ENCODE assay signal across 32 cellular contexts in genomic region chr7:134089446-134089845, GRCh38. TPM values are rescaled to one million over a fixed set of nuclear protein-coding genes. Genes with fewer than 3 reads are reported as not detected.
DNase-seq lines count a peak whose midpoint lies in the region; ATAC-seq, FAIRE-seq and TF ChIP-seq lines count a peak whose summit lies in the region.
"Had no signal": no experiment of that assay in that cellular context is flagged by ENCODE, and none has a peak within 500 bp of the region (broad histone marks: within the 10 kb centered on the region; RNA-seq: fewer than 3 reads in every experiment).

No MANE protein-coding gene starts in this region.

- no peak overlapping the region for H2BK5ac ChIP-seq in neuronal stem cell (ENCODE audit: low read length)

- H3K79me2 ChIP-seq in HepG2 (ENCODE audit: insufficient read depth, low read length), result no peaks in the 10 kb centered on the region
- H3K79me2 ChIP-seq in K562 (ENCODE audit: control insufficient read depth, insufficient read depth, low read length), result no peaks in the 10 kb centered on the region

- H3K27me3 ChIP-seq in HepG2 (ENCODE audit: control insufficient read depth in 1 of 2, insufficient read depth in 2 of 2, low read length in 2 of 2), result no peaks in the 10 kb centered on the region
- H3K27me3 ChIP-seq in right lobe of liver, result no peaks in the 10 kb centered on the region
- H3K27me3 ChIP-seq in K562 (ENCODE audit: control insufficient read depth in 2 of 2, insufficient read depth in 2 of 2, low read length in 2 of 2), result no peaks in the 10 kb centered on the region
- no peaks in the 10 kb centered on the region for H3K27me3 ChIP-seq in neuronal stem cell (ENCODE audit: control insufficient read depth in 3 of 3, insufficient read depth in 3 of 3, low read depth in 1 of 3, low read length in 3 of 3)
- H3K27me3 ChIP-seq: BLaER1, esophagus squamous epithelium, heart right ventricle, ovary had no signal

- H3K9me3 ChIP-seq in HepG2 (ENCODE audit: low read length) (peaks cover 60% of the 10 kb centered on the region), right lobe of liver (no peaks in the 10 kb centered on the region), K562 (replicated peaks; ENCODE audit: control insufficient read depth, insufficient read depth, low read depth, low read length) (peaks cover 12% of the 10 kb centered on the region), neuronal stem cell (replicated peaks in 1 of 2; ENCODE audit: control insufficient read depth in 2 of 2, insufficient read depth in 1 of 2, low read depth in 1 of 2, low read length in 2 of 2) (peaks cover 5 to 22% of the 10 kb centered on the region in 2 donors)
- H3K9me3 ChIP-seq: ovary had no signal

- 47% methylated on average over 4 of the region's 4 CpGs for WGBS in HepG2 (ENCODE audit: low lambda C conversion rate)
- WGBS in right lobe of liver (ENCODE audit: insufficient coverage, low coverage, low lambda C conversion rate, missing lambda C conversion rate), result 68% methylated on average over 3 of the region's 4 CpGs
- 40% methylated on average over 4 of the region's 4 CpGs for WGBS in K562 (ENCODE audit: insufficient coverage, low coverage, missing lambda C conversion rate)
- WGBS in neuronal stem cell (ENCODE audit: extremely low coverage in 2 of 2, insufficient read length in 2 of 2, insufficient replicate concordance in 1 of 2), 2 donors, result no CpG with 5 or more reads among the region's 4 CpGs

- H2AFZ ChIP-seq in HepG2 (ENCODE audit: low read length) (no peak overlapping the region), K562 (ENCODE audit: low read depth, low read length) (no peak overlapping the region), neuronal stem cell (ENCODE audit: low read length) (no peak overlapping the region)
- H2AFZ ChIP-seq: PC-9 had no signal

- H4K20me1 ChIP-seq in HepG2 (ENCODE audit: insufficient read depth, low read length), result no peaks in the 10 kb centered on the region
- H4K20me1 ChIP-seq in K562 (replicated peaks; ENCODE audit: control insufficient read depth, insufficient read depth, low read length), result no peaks in the 10 kb centered on the region
- H4K20me1 ChIP-seq: BLaER1 had no signal

- no peak overlapping the region for H2BK15ac ChIP-seq in neuronal stem cell (ENCODE audit: low read length)

- H3K79me1 ChIP-seq in neuronal stem cell (ENCODE audit: low read depth, low read length), result no peaks in the 10 kb centered on the region

- no peak overlapping the region for H3K14ac ChIP-seq in neuronal stem cell (ENCODE audit: low read length)

- no peak overlapping the region for H3K4ac ChIP-seq in neuronal stem cell (ENCODE audit: low read length)

- H3K9ac ChIP-seq in HepG2 (ENCODE audit: insufficient read depth, low read depth, low read length) (no peak overlapping the region), K562 (ENCODE audit: insufficient read depth in 1 of 2, low read depth in 2 of 2, low read length in 2 of 2) (no peak overlapping the region), neuronal stem cell (ENCODE audit: low read depth, low read length, poor library complexity) (no peak overlapping the region)
- H3K9ac ChIP-seq: BLaER1, KMS-11 had no signal

- no peaks in the 10 kb centered on the region for H3K9me1 ChIP-seq in K562 (ENCODE audit: control insufficient read depth, insufficient read depth, low read length)

- CTCF ChIA-PET in HepG2 (lab: Yijun Ruan, JAX; ENCODE audit: low intra/inter-chr PET ratio, low total read pairs) (no interaction called here), K562 (lab: Yijun Ruan, JAX; ENCODE audit: low intra/inter-chr PET ratio) (no interaction called here)

- intact Hi-C loops in HepG2 (cut with micrococcal nuclease; ENCODE audit: unreplicated experiment), result no loop called here
- intact Hi-C loops in right lobe of liver (cut with DNase I), result no loop called here
- intact Hi-C loops in K562 (cut with micrococcal nuclease), result no loop called here

- H3K18ac ChIP-seq in neuronal stem cell (ENCODE audit: low read length), result no peak overlapping the region

- H3K4me1 ChIP-seq in HepG2 (ENCODE audit: insufficient read depth, low read length), result no peaks in the 10 kb centered on the region
- H3K4me1 ChIP-seq in right lobe of liver, result no peaks in the 10 kb centered on the region
- H3K4me1 ChIP-seq in K562 (replicated peaks in 1 of 2; ENCODE audit: control insufficient read depth in 2 of 2, insufficient read depth in 2 of 2, low read length in 2 of 2), result peaks cover 1 to 12% of the 10 kb centered on the region in 2 experiments; a peak in 3 of 5 replicates
- H3K4me1 ChIP-seq in neuronal stem cell (ENCODE audit: control insufficient read depth in 2 of 2, insufficient read depth in 1 of 2, low read depth in 1 of 2, low read length in 2 of 2), result no peaks in the 10 kb centered on the region
- H3K4me1 ChIP-seq: esophagus squamous epithelium had no signal

- no peak for FAIRE-seq in HepG2 (lab: Jason Lieb, UNC)
- no peak for FAIRE-seq in K562 (lab: Jason Lieb, UNC)

- H3K4me2 ChIP-seq in HepG2 (ENCODE audit: low read depth, low read length) (no peak overlapping the region), K562 (ENCODE audit: insufficient read depth, low read length) (no peak overlapping the region), neuronal stem cell (ENCODE audit: insufficient read depth, low read length, poor library complexity, severe bottlenecking) (no peak overlapping the region)
- H3K4me2 ChIP-seq: BLaER1, KMS-11, PC-9 had no signal

- TF ChIP-seq CTCF in HepG2 (CRISPR knock-in tag; IDR thresholded peaks at IDR 0.05), result no peak
- no peak for TF ChIP-seq CTCF in right lobe of liver (IDR thresholded peaks at IDR 0.05)
- TF ChIP-seq CTCF in K562 (IDR thresholded peaks at IDR 0.05 in 2 of 3, conservative IDR thresholded peaks at IDR 0.05 in 1 of 3; ENCODE audit: insufficient read depth in 2 of 3, low read depth in 1 of 3, low read length in 3 of 3), result no peak

- no peak overlapping the region for H3K27ac ChIP-seq in HepG2 (ENCODE audit: extremely low read length, insufficient read depth, low read length)
- H3K27ac ChIP-seq in right lobe of liver, result no peak overlapping the region
- H3K27ac ChIP-seq in K562 (ENCODE audit: extremely low read depth, low read depth, low read length), result no peak overlapping the region
- no peak overlapping the region for H3K27ac ChIP-seq in neuronal stem cell (replicated peaks; ENCODE audit: low read length)
- H3K27ac ChIP-seq: BLaER1, esophagus squamous epithelium, heart right ventricle, KMS-11, ovary, PC-9 had no signal

- H2AK5ac ChIP-seq in neuronal stem cell (ENCODE audit: low read depth, low read length), result no peak overlapping the region

- TF ChIP-seq RAD21 in HepG2 (CRISPR knock-in tag; IDR thresholded peaks at IDR 0.05) (no peak), K562 (CRISPR knock-in tag; conservative IDR thresholded peaks at IDR 0.05 in 1 of 2, IDR thresholded peaks at IDR 0.05 in 1 of 2) (no peak)

- H3K23ac ChIP-seq in neuronal stem cell (ENCODE audit: low read depth, low read length, poor library complexity), result no peak overlapping the region

- BruUV-seq in HepG2 (replicated peaks; lab: Mats Ljungman, UMichigan) (no TSS peak), K562 (replicated peaks; lab: Mats Ljungman, UMichigan) (no TSS peak)

- no peak for TF ChIP-seq POLR2A in HepG2 (IDR thresholded peaks at IDR 0.05; ENCODE audit: insufficient read depth in 1 of 2, low read depth in 2 of 2, low read length in 2 of 2)
- no peak for TF ChIP-seq POLR2A in right lobe of liver (IDR thresholded peaks at IDR 0.05)
- no peak for TF ChIP-seq POLR2A in K562 (conservative IDR thresholded peaks at IDR 0.05)

- no peak for TF ChIP-seq EP300 in HepG2 (IDR thresholded peaks at IDR 0.05; ENCODE audit: low read depth in 2 of 2, low read length in 2 of 2)
- no peak for TF ChIP-seq EP300 in HepG2 (CRISPR knock-in tag; IDR thresholded peaks at IDR 0.05; ENCODE audit: borderline replicate concordance)
- TF ChIP-seq EP300 in K562 (IDR thresholded peaks at IDR 0.05; ENCODE audit: low read length), result no peak

- DNase-seq in HepG2 (ENCODE audit: low spot score) (no peak), right lobe of liver (no peak), M059J (ENCODE audit: low read depth) (peak; percentile 14), K562 (ENCODE audit: extremely low read depth in 1 of 4, low spot score in 3 of 4) (no peak), neuronal stem cell (ENCODE audit: low spot score) (peak; percentile 21), cerebellar cortex (ENCODE audit: low spot score) (no peak), COLO668 (lab: John Stamatoyannopoulos, UW; ENCODE audit: unreplicated experiment) (no peak)
- DNase-seq: activated CD4-positive, alpha-beta memory T cell treated with anti-CD3 and anti-CD28 coated beads, Interleukin-2, amount 10 ng/mL, durations not matched to agents 7 days and 5 days; activated CD8-positive, alpha-beta memory T cell treated with anti-CD3 and anti-CD28 coated beads, Interleukin-2, amount 50 U/mL, for 4 hours; activated naive CD4-positive, alpha-beta T cell; central memory CD4-positive, alpha-beta T cell; DMS79 treated with DMSO at 0.1 percent for 48 hours; esophagus squamous epithelium; foreskin melanocyte; GF-D8; heart right ventricle; HFFc6; NCI-H1436 treated with DMSO at 0.1 percent for 48 hours; NCI-H2081 treated with DMSO at 0.1 percent for 48 hours; NCI-H446 treated with DMSO at 0.1 percent for 48 hours; nephron progenitor cell; ovary; PC-9; SHP77; substantia nigra; T-helper 9 cell had no signal

- H4K8ac ChIP-seq in neuronal stem cell (ENCODE audit: low read depth, low read length), result no peak overlapping the region

- H2BK12ac ChIP-seq in neuronal stem cell (ENCODE audit: low read length), result no peak overlapping the region

- no peak overlapping the region for H4K91ac ChIP-seq in neuronal stem cell (ENCODE audit: low read depth, low read length, poor library complexity)

- in situ Hi-C loops in HepG2 (cut with HindIII; ENCODE audit: extremely low pct_ligation_motif_present, low pct_unique_long_range_greater_than_20kb) (no loop called here), K562 (cut with MboI) (no loop called here)

- POLR2A ChIA-PET in HepG2 (lab: Yijun Ruan, JAX) (no interaction called here), K562 (lab: Yijun Ruan, JAX) (interaction anchor here (0.6 kb wide), 1 partner anchor 24 kb away, joined by 3 read pairs; no protein-coding TSS in a partner anchor)

- ATAC-seq in HepG2 (no peak), right lobe of liver (no peak), K562 (no peak), GM18520 (IDR thresholded peaks at IDR 0.05; ENCODE audit: unreplicated experiment) (no peak)
- ATAC-seq: heart right ventricle; stimulated activated memory B cell treated with anti-CD40 and anti-IgM and Interleukin-4, amounts not matched to agents 10 μg/mL and 1 μg/mL and 100 μg/mL, for 72 hours had no signal

- H3K36me3 ChIP-seq in HepG2 (replicated peaks in 1 of 2; ENCODE audit: control insufficient read depth in 1 of 2, insufficient read depth in 2 of 2, low read length in 2 of 2), result no peaks in the 10 kb centered on the region
- H3K36me3 ChIP-seq in right lobe of liver, result no peaks in the 10 kb centered on the region
- H3K36me3 ChIP-seq in K562 (ENCODE audit: control insufficient read depth, insufficient read depth, low read length), result no peaks in the 10 kb centered on the region
- no peaks in the 10 kb centered on the region for H3K36me3 ChIP-seq in neuronal stem cell (replicated peaks in 1 of 2; ENCODE audit: control insufficient read depth in 2 of 2, insufficient read depth in 2 of 2, low read length in 2 of 2)
- H3K36me3 ChIP-seq: BLaER1, esophagus squamous epithelium, heart right ventricle, ovary had no signal

- H2BK120ac ChIP-seq in neuronal stem cell (ENCODE audit: low read depth, low read length), result no peak overlapping the region

- no peak overlapping the region for H3K4me3 ChIP-seq in HepG2 (replicated peaks in 1 of 3; ENCODE audit: insufficient read depth in 1 of 3, low read depth in 2 of 3, low read length in 3 of 3)
- H3K4me3 ChIP-seq in right lobe of liver, result no peak overlapping the region
- no peak overlapping the region for H3K4me3 ChIP-seq in K562
- H3K4me3 ChIP-seq in neuronal stem cell (ENCODE audit: low read length in 2 of 2), result no peak overlapping the region
- H3K4me3 ChIP-seq: BLaER1, esophagus squamous epithelium, heart right ventricle, lung, ovary, PC-9 had no signal

RNA-seq across cellular contexts. Expression of gene LRGUK, which starts 37.7 kb away (rescaled TPM):
- 0.18 TPM in 1 of 2 replicates, not detected in the other for total RNA-seq in HepG2 (2016; rRNA removed; fragmentation: Illumina TruSeq; extraction: Trizol)
- total RNA-seq in HepG2 (2016; cell fraction: cytosol; rRNA removed; fragmentation: Illumina TruSeq; extraction: Trizol; ENCODE audit: low read depth), result 0.30 and 0.44 TPM in 2 replicates
- 0.04 and 0.15 TPM in 2 replicates for total RNA-seq in HepG2 (2016; cell fraction: insoluble cytoplasmic fraction; rRNA removed; fragmentation: Illumina TruSeq; extraction: Trizol)
- total RNA-seq in HepG2 (2016; cell fraction: membrane; rRNA removed; fragmentation: Illumina TruSeq; extraction: Trizol), result 0.07 and 0.15 TPM in 2 replicates
- 0.22 and 1.1 TPM in 2 replicates for total RNA-seq in HepG2 (2016; cell fraction: nucleus; rRNA removed; fragmentation: Illumina TruSeq; extraction: Trizol)
- polyA plus RNA-seq in HepG2 (2011; rRNA removed), result 0.13 and 0.20 TPM in 2 replicates
- polyA plus RNA-seq in HepG2 (2011; cell fraction: cytosol; rRNA removed), result 0.01 and 0.05 TPM in 2 replicates
- 0.40 and 0.42 TPM in 2 replicates for polyA plus RNA-seq in HepG2 (2011; cell fraction: nucleus; rRNA removed)
- polyA plus RNA-seq in HepG2 (2012), result 0.11 TPM in 1 of 2 replicates, not detected in the other
- not detected in 2 replicates for polyA plus RNA-seq in HepG2 (2016; cell fraction: cytosol; fragmentation: Illumina TruSeq; extraction: Trizol; ENCODE audit: low read depth)
- not detected in 2 replicates for polyA plus RNA-seq in HepG2 (2016; cell fraction: insoluble cytoplasmic fraction; fragmentation: Illumina TruSeq; extraction: Trizol; ENCODE audit: low read depth)
- not detected in 2 replicates for polyA plus RNA-seq in HepG2 (2016; cell fraction: membrane; fragmentation: Illumina TruSeq; extraction: Trizol; ENCODE audit: low read depth)
- polyA plus RNA-seq in HepG2 (2016; cell fraction: nucleus; fragmentation: Illumina TruSeq; extraction: Trizol; ENCODE audit: insufficient read depth, low read depth), result 0.38 and 0.39 TPM in 2 replicates
- 0.04 and 1.3 TPM in 2 replicates for polyA minus RNA-seq in HepG2 (2011; rRNA and poly(A)+ RNA removed; ENCODE audit: low replicate concordance)
- polyA minus RNA-seq in HepG2 (2011; cell fraction: cytosol; rRNA and poly(A)+ RNA removed), result not detected in 2 replicates
- 0.62 and 1.4 TPM in 2 replicates for polyA minus RNA-seq in HepG2 (2011; cell fraction: nucleus; rRNA and poly(A)+ RNA removed)
- under 1 TPM in 5 of 6 experiments, not detected in 1; 0.13 to 0.37 (median 0.31) TPM for total RNA-seq in right lobe of liver
- total RNA-seq in M059J (2014; rRNA removed; shearing (Covaris generic)), result not detected in 2 replicates
- total RNA-seq in K562 (2011; cell fraction: chromatin; rRNA removed; ENCODE audit: low replicate concordance), result 0.56 and 0.60 TPM in 2 replicates
- total RNA-seq in K562 (2011; cell fraction: nucleolus; rRNA removed), result 0.17 and 0.53 TPM in 2 replicates
- total RNA-seq in K562 (2011; cell fraction: nucleoplasm; rRNA removed), result 1.3 TPM in 1 of 2 replicates, not detected in the other
- total RNA-seq in K562 (2014; rRNA removed), result 0.18 and 0.24 TPM in 2 replicates
- 0.18 and 0.22 TPM in 2 replicates for total RNA-seq in K562 (2014; rRNA removed; fragmentation: Illumina TruSeq; extraction: Trizol)
- total RNA-seq in K562 (2015; rRNA removed; fragmentation: Illumina TruSeq; extraction: Trizol), result 0.26 and 0.33 TPM in 2 replicates
- total RNA-seq in K562 (2021), result 0.13 TPM in 2 replicates
- polyA plus RNA-seq in K562 (2011; rRNA removed), result 0.15 and 0.21 TPM in 2 replicates
- 0.01 and 0.09 TPM in 2 replicates for polyA plus RNA-seq in K562 (2011; cell fraction: cytosol; rRNA removed)
- polyA plus RNA-seq in K562 (2011; cell fraction: nucleus; rRNA removed), result 0.43 and 0.46 TPM in 2 replicates
- 0.10 and 0.33 TPM in 2 replicates for polyA plus RNA-seq in K562 (2012)
- 0.18 and 0.21 TPM in 2 replicates for polyA plus RNA-seq in K562 (2014; fragmentation: Illumina TruSeq; extraction: Trizol)
- polyA plus RNA-seq in K562 (2014; fragmentation: Nextera tagmentation; extraction: Ambion mirVana), result under 1 TPM; 0.04 TPM
- 0.07 and 0.16 TPM in 2 replicates for polyA plus RNA-seq in K562 (2014; rRNA removed)
- 0.42 and 1.2 TPM in 2 replicates for polyA minus RNA-seq in K562 (2011; rRNA and poly(A)+ RNA removed)
- polyA minus RNA-seq in K562 (2011; cell fraction: cytosol; rRNA and poly(A)+ RNA removed), result not detected in 2 replicates
- 0.33 and 1.3 TPM in 2 replicates for polyA minus RNA-seq in K562 (2011; cell fraction: nucleus; rRNA and poly(A)+ RNA removed)
- polyA plus RNA-seq in neuronal stem cell (2013, experiment 1 of 2), result 0.39 TPM
- 0.47 TPM for polyA plus RNA-seq in neuronal stem cell (2013, experiment 2 of 2)
- total RNA-seq: HT1080 had no signal

Comparison
In these comparisons a context has a peak if more than half of its experiments do, and no peak if none do; other contexts are left out.
1. DNase-seq: peak in M059J (single experiment) and neuronal stem cell (single experiment); none in HepG2 (single experiment), right lobe of liver (0 of 3), K562 (0 of 4), cerebellar cortex (single experiment) and COLO668 (single experiment).
2. Of the 241 proteins assayed by ChIP-seq in both HepG2 and K562: peak only in HepG2: SETDB1; only in K562: CBX5, CEBPZ and ZNF280B; in both: ZFP36; in neither: 236.